Comparison of ENCODE assay signal across 9 cellular contexts in genomic region chr17:29722411-29723198, GRCh38.
DNase-seq lines count a peak whose midpoint lies in the region; ATAC-seq and TF ChIP-seq lines count a peak whose summit lies in the region.
"Had no signal": no experiment of that assay in that cellular context is flagged by ENCODE, and none has a peak within 500 bp of the region (broad histone marks: within the 10 kb centered on the region; RNA-seq: fewer than 3 reads in every experiment).

No MANE protein-coding gene starts in this region.

- DNase-seq in activated B cell treated with CpG ODN at 0.5 μM for 24 hours (no peak), fibroblast of lung (ENCODE audit: low read depth in 2 of 2) (peak; percentile 25 to 94), prostate gland (ENCODE audit: low spot score) (peak; percentile 11), NCI-H2081 (lab: John Stamatoyannopoulos, UW) (no peak), foreskin melanocyte (no peak)

- 39% methylated on average over 9 of the region's 9 CpGs for WGBS in prostate gland

- H3K36me3 ChIP-seq in DOHH2 (ENCODE audit: control insufficient read depth, low read length) (peaks cover 8% of the 10 kb centered on the region; the same call in 1 of the 2 replicates), fibroblast of lung (ENCODE audit: control insufficient read depth, insufficient read depth, low read length) (no peaks in the 10 kb centered on the region), prostate gland (no peaks in the 10 kb centered on the region)

- peak overlapping the region; percentile 89 for H3K27ac Mint-ChIP-seq in activated B cell treated with CpG ODN at 0.5 μM for 24 hours

- TF ChIP-seq POLR2A in prostate gland (IDR thresholded peaks at IDR 0.05): no peak

- H3K4me1 Mint-ChIP-seq in activated B cell treated with CpG ODN at 0.5 μM for 24 hours: peaks cover 92% of the 10 kb centered on the region

- CTCF ChIA-PET in activated B cell treated with CpG ODN at 0.5 μM for 24 hours (lab: Charles Lee): interaction anchor here (0.6 to 2.7 kb wide), 11 partner anchors 10 to 105 kb away, joined by 3 to 12 read pairs (median 6); no protein-coding TSS in a partner anchor

- no peak overlapping the region for H3K9ac ChIP-seq in fibroblast of lung (ENCODE audit: insufficient read depth, low read length)

- H3K4me1 ChIP-seq in DOHH2 (ENCODE audit: control insufficient read depth, low read length) (peaks cover 95% of the 10 kb centered on the region), fibroblast of lung (ENCODE audit: control insufficient read depth, extremely low read depth, insufficient read depth, low read length) (peaks cover 3% of the 10 kb centered on the region), prostate gland (replicated peaks) (no peaks in the 10 kb centered on the region)

- ATAC-seq in GM19467 (IDR thresholded peaks at IDR 0.05; ENCODE audit: unreplicated experiment): peak; percentile 64
- peak; percentile 59 for ATAC-seq in HG03565 (IDR thresholded peaks at IDR 0.05; ENCODE audit: unreplicated experiment)
- ATAC-seq in activated B cell treated with CpG ODN at 0.5 μM for 24 hours (ENCODE audit: low read depth): peak; percentile 85

- H3K9me3 ChIP-seq in DOHH2 (ENCODE audit: control insufficient read depth, insufficient read depth, low read length): no peaks in the 10 kb centered on the region
- no peaks in the 10 kb centered on the region for H3K9me3 ChIP-seq in fibroblast of lung (ENCODE audit: control insufficient read depth, insufficient read depth, low read depth, low read length)
- H3K9me3 ChIP-seq in prostate gland: no peaks in the 10 kb centered on the region
- H3K9me3 ChIP-seq: SJSA1 had no signal

- H3K36me3 Mint-ChIP-seq in activated B cell treated with CpG ODN at 0.5 μM for 24 hours (ENCODE audit: low read depth): peaks cover 21% of the 10 kb centered on the region

- TF ChIP-seq CTCF in DOHH2 (IDR thresholded peaks at IDR 0.05; ENCODE audit: low read depth, low read length, poor library complexity, severe bottlenecking) (no peak), activated B cell treated with CpG ODN at 0.5 μM for 24 hours (IDR thresholded peaks at IDR 0.05) (no peak), fibroblast of lung (conservative IDR thresholded peaks at IDR 0.05 in 1 of 2, IDR thresholded peaks at IDR 0.05 in 1 of 2; ENCODE audit: low read depth in 1 of 2, low read length in 2 of 2) (no peak), prostate gland (IDR thresholded peaks at IDR 0.05) (no peak)

- peaks cover 33% of the 10 kb centered on the region for H3F3A ChIP-seq in DOHH2 (ENCODE audit: control insufficient read depth, insufficient read depth)

- H3K4me2 ChIP-seq in DOHH2 (ENCODE audit: low read length) (peak overlapping the region; percentile 68), fibroblast of lung (ENCODE audit: extremely low read depth, insufficient read depth, low read length) (peak overlapping the region; percentile 67)

- peak overlapping the region; percentile 72 for H3K4me3 ChIP-seq in DOHH2 (ENCODE audit: low read length)
- peak overlapping the region in 2 of 4 experiments; percentile 12 to 15 for H3K4me3 ChIP-seq in fibroblast of lung (replicated peaks in 1 of 4; ENCODE audit: control extremely low read depth in 1 of 4, insufficient read depth in 1 of 4, low read depth in 3 of 4, low read length in 4 of 4)
- H3K4me3 ChIP-seq in prostate gland: no peak overlapping the region
- H3K4me3 ChIP-seq: SJSA1 had no signal

- H4K20me1 ChIP-seq in DOHH2 (ENCODE audit: control insufficient read depth, insufficient read depth, low read depth, low read length): no peaks in the 10 kb centered on the region
- no peaks in the 10 kb centered on the region for H4K20me1 ChIP-seq in fibroblast of lung (ENCODE audit: control insufficient read depth, extremely low read depth, insufficient read depth, low read length)

- peaks cover 2% of the 10 kb centered on the region for H3K9me3 Mint-ChIP-seq in activated B cell treated with CpG ODN at 0.5 μM for 24 hours

- POLR2A ChIA-PET in activated B cell treated with CpG ODN at 0.5 μM for 24 hours (lab: Charles Lee): interaction anchor here (0.5 to 5.0 kb wide), 29 partner anchors 8 to 1772 kb away, joined by 3 to 115 read pairs (median 6); partner anchors contain the start of gene SSH2

- H2AFZ ChIP-seq in fibroblast of lung (ENCODE audit: low read length): no peak overlapping the region

- H3K79me2 ChIP-seq in DOHH2 (ENCODE audit: control insufficient read depth, low read length) (peaks cover 63% of the 10 kb centered on the region), fibroblast of lung (ENCODE audit: control insufficient read depth, insufficient read depth, low read length) (no peaks in the 10 kb centered on the region)

- peak overlapping the region; percentile 60 for H3K4me3 Mint-ChIP-seq in activated B cell treated with CpG ODN at 0.5 μM for 24 hours

- H3K27me3 ChIP-seq in DOHH2 (ENCODE audit: control insufficient read depth, low read length): no peaks in the 10 kb centered on the region
- no peaks in the 10 kb centered on the region for H3K27me3 ChIP-seq in fibroblast of lung (ENCODE audit: control insufficient read depth, insufficient read depth, low read length)
- no peaks in the 10 kb centered on the region for H3K27me3 ChIP-seq in prostate gland (replicated peaks; ENCODE audit: insufficient read depth)
- H3K27me3 ChIP-seq: SJSA1 had no signal

- intact Hi-C loops in activated B cell treated with CpG ODN at 0.5 μM for 24 hours (cut with micrococcal nuclease): loop anchor here (1.0 to 2.0 kb wide), 5 partner anchors 16 to 208 kb away; partner anchors contain the start of gene SSH2
- intact Hi-C loops in prostate gland (cut with DNase I): no loop called here

- no peaks in the 10 kb centered on the region for H3K9me2 ChIP-seq in DOHH2 (replicated peaks; ENCODE audit: control insufficient read depth, low read length)

- H3K27ac ChIP-seq in DOHH2 (ENCODE audit: low read depth, low read length): peak overlapping the region; percentile 97
- peak overlapping the region; percentile 37 for H3K27ac ChIP-seq in fibroblast of lung (ENCODE audit: insufficient read depth, low read length)
- peak overlapping the region; percentile 25 to 48 for H3K27ac ChIP-seq in prostate gland
- H3K27ac ChIP-seq: SJSA1 had no signal

- no peaks in the 10 kb centered on the region for H3K27me3 Mint-ChIP-seq in activated B cell treated with CpG ODN at 0.5 μM for 24 hours

Comparison
In these comparisons a context has a peak if more than half of its experiments do, and no peak if none do; other contexts are left out.
1. H3K27ac ChIP-seq: peak in every context shown above with its lines; median percentile 97 in DOHH2; 37 in fibroblast of lung; 36 in prostate gland.
2. DNase-seq: peak in fibroblast of lung (2 of 2) and prostate gland (single experiment); none in activated B cell treated with CpG ODN at 0.5 μM for 24 hours (single experiment), NCI-H2081 (0 of 2) and foreskin melanocyte (single experiment).
3. Peak in every context shown above with its lines, with median percentiles within 50 percentile points of each other: ATAC-seq.